In genomic region chr16:83137326-83137770, GRCh38 we compare ENCODE assay signal across 1 cellular context.
TF ChIP-seq lines count a peak whose summit lies in the region.

No MANE protein-coding gene starts in this region.

TF ChIP-seq in HepG2, 621 proteins besides CTCF, POLR2A, EP300 and RAD21 (continued from another document):
- TF ChIP-seq, protein P1, sequence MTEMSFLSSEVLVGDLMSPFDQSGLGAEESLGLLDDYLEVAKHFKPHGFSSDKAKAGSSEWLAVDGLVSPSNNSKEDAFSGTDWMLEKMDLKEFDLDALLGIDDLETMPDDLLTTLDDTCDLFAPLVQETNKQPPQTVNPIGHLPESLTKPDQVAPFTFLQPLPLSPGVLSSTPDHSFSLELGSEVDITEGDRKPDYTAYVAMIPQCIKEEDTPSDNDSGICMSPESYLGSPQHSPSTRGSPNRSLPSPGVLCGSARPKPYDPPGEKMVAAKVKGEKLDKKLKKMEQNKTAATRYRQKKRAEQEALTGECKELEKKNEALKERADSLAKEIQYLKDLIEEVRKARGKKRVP (CRISPR knock-in tag; IDR thresholded peaks at IDR 0.05): 0 out of 4 replicates have a peak, but pooled peaks of 1 of the 2 experiments have one; percentile 30
- peak; percentile 39; the same call in 1 of the 2 replicates for TF ChIP-seq TFAP4 (IDR thresholded peaks at IDR 0.05; ENCODE audit: borderline replicate concordance, low read depth)
- TF ChIP-seq FOXP1 (IDR thresholded peaks at IDR 0.05): no peak
- TF ChIP-seq FOXP1 (CRISPR knock-in tag; IDR thresholded peaks at IDR 0.05): peak; percentile 59; the same call in 1 of the 2 replicates
- 0 out of 2 replicates have a peak, but pooled peaks have one; percentile 40 for TF ChIP-seq PHF21A (CRISPR knock-in tag; IDR thresholded peaks at IDR 0.05)
- no peak for TF ChIP-seq FOXA1 (IDR thresholded peaks at IDR 0.05)
- TF ChIP-seq FOXA1 (CRISPR knock-in tag; IDR thresholded peaks at IDR 0.05): peak; percentile 53; the same call in 1 of the 2 replicates
- TF ChIP-seq, protein P2, sequence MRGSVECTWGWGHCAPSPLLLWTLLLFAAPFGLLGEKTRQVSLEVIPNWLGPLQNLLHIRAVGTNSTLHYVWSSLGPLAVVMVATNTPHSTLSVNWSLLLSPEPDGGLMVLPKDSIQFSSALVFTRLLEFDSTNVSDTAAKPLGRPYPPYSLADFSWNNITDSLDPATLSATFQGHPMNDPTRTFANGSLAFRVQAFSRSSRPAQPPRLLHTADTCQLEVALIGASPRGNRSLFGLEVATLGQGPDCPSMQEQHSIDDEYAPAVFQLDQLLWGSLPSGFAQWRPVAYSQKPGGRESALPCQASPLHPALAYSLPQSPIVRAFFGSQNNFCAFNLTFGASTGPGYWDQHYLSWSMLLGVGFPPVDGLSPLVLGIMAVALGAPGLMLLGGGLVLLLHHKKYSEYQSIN (CRISPR knock-in tag; IDR thresholded peaks at IDR 0.05; ENCODE audit: borderline replicate concordance): no peak
- TF ChIP-seq JUN (CRISPR knock-in tag; IDR thresholded peaks at IDR 0.05): peak; percentile 80
- TF ChIP-seq TEAD3 (CRISPR knock-in tag; optimal IDR thresholded peaks at IDR 0.05; ENCODE audit: borderline replicate concordance): peak; percentile 75
- peak; percentile 83; the same call in 1 of the 2 replicates for TF ChIP-seq ZFP36L1 (CRISPR knock-in tag; IDR thresholded peaks at IDR 0.05)
- no peak for TF ChIP-seq ZNF7 (CRISPR knock-in tag; IDR thresholded peaks at IDR 0.05)
- TF ChIP-seq ZNF792 (CRISPR knock-in tag; IDR thresholded peaks at IDR 0.05): peak; percentile 66; the same call in 1 of the 2 replicates
- peak; percentile 80; the same call in 1 of the 2 replicates for TF ChIP-seq SOX5 (CRISPR knock-in tag; IDR thresholded peaks at IDR 0.05; ENCODE audit: borderline replicate concordance)
- peak; percentile 74 for TF ChIP-seq ARID5B (CRISPR knock-in tag; IDR thresholded peaks at IDR 0.05)
- TF ChIP-seq, protein P3, sequence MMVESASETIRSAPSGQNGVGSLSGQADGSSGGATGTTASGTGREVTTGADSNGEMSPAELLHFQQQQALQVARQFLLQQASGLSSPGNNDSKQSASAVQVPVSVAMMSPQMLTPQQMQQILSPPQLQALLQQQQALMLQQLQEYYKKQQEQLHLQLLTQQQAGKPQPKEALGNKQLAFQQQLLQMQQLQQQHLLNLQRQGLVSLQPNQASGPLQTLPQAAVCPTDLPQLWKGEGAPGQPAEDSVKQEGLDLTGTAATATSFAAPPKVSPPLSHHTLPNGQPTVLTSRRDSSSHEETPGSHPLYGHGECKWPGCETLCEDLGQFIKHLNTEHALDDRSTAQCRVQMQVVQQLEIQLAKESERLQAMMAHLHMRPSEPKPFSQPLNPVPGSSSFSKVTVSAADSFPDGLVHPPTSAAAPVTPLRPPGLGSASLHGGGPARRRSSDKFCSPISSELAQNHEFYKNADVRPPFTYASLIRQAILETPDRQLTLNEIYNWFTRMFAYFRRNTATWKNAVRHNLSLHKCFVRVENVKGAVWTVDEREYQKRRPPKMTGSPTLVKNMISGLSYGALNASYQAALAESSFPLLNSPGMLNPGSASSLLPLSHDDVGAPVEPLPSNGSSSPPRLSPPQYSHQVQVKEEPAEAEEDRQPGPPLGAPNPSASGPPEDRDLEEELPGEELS (CRISPR knock-in tag; IDR thresholded peaks at IDR 0.05): peak; percentile 57; the same call in 1 of the 2 replicates
- TF ChIP-seq CBX5 (CRISPR knock-in tag; IDR thresholded peaks at IDR 0.05; ENCODE audit: borderline replicate concordance): peak; percentile 37; the same call in 1 of the 2 replicates
- 0 out of 2 replicates have a peak, but pooled peaks have one; percentile 19 for TF ChIP-seq HNF1B (CRISPR knock-in tag; IDR thresholded peaks at IDR 0.05)
- TF ChIP-seq, protein P4, sequence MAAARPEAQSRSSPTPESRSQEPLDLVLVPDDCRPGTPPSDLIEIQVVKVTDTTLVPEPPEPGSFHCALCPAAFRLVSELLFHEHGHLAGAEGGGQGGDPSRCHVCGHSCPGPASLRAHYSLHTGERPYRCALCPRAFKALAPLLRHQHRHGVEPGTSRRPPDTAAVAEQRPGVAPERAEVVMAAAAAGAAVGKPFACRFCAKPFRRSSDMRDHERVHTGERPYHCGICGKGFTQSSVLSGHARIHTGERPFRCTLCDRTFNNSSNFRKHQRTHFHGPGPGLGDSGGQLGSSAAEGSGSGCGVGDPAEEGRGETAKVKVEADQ (CRISPR knock-in tag; IDR thresholded peaks at IDR 0.05; ENCODE audit: borderline replicate concordance): no peak
- 0 out of 2 replicates have a peak, but pooled peaks have one; percentile 19 for TF ChIP-seq BHLHE40 (IDR thresholded peaks at IDR 0.05; ENCODE audit: low read length)
- peak; percentile 86 for TF ChIP-seq JUND (CRISPR knock-in tag; IDR thresholded peaks at IDR 0.05)
TF ChIP-seq in HepG2: peak in this region for 55.
